11 cellular contexts compared by ENCODE assay signal in the genomic region with DNA sequence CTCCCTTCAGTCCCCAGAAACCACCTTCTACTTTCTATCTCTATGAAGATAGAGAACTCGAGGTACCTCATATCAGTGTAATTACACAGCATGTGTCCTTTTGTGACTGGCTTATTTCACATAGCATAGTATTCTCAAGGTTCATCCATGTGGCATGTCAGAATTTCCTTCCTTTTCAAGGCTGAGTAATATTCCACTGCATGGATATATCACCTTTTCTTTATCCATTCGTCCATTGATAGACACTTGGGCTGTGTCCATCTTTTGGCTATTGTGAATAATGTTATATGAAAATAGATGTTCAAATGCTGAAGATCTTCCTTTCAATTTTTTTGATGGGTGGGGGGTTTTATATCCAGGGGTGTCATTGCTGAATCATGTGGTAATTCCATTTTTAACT.
"Had no signal": no experiment of that assay in that cellular context is flagged by ENCODE, and none has a peak within 500 bp of the region (broad histone marks: within the 10 kb centered on the region; RNA-seq: fewer than 3 reads in every experiment).

No MANE protein-coding gene starts in this region.

- H3K27ac Mint-ChIP-seq: GM23338, H9, HFFc6 had no signal

- ATAC-seq: GM23338, HCT116 had no signal

- H2AFZ ChIP-seq: GM23248, GM23338 had no signal

- H3K9me3 ChIP-seq: HAP-1 had no signal

- H3K4me3 ChIP-seq: GM23248, GM23338, HAP-1 had no signal

- H3K4me3 Mint-ChIP-seq: GM23338, H9, HFFc6 had no signal

- FAIRE-seq: H1, H54 had no signal

- H3K27ac ChIP-seq: GM23248 had no signal

- H3K9me3 Mint-ChIP-seq: GM23338, H9, HFFc6 had no signal

- H3K36me3 ChIP-seq: HAP-1 had no signal

- H3K4me1 Mint-ChIP-seq: GM23338 had no signal

- H3K4me1 ChIP-seq: HAP-1 had no signal

- H3K9ac ChIP-seq: GM23248 had no signal

- H3K4me2 ChIP-seq: GM23338 had no signal

- DNase-seq: GM23248, GOT3, H7, H9, HCEC 1CT, HFFc6 had no signal
